ENCODE assay signal across 1 cellular context in the genomic region with DNA sequence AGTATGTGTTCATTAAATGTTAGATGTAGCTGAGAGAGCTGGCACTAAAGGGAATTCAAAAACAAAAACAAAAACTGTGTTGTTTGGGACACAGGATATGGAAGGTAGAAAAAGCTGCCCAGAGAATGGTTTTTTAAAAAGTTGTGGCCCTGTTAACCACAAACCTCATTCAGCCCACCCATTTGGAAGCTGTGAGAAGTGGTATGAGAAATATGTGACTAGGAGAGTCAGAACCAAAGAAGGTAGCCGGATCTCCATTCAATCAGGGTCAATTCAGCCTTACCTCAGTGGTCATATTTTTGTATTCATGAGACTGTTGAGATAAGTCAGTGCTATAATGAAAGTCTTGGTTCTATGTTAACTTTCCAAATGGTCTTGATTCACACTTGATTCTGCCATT.
TF ChIP-seq lines count a peak whose summit lies in the region.

No MANE protein-coding gene starts in this region.

TF ChIP-seq in GM12878, 131 proteins besides CTCF, POLR2A, EP300 and RAD21 (continued from another document):
- TF ChIP-seq, protein P1, sequence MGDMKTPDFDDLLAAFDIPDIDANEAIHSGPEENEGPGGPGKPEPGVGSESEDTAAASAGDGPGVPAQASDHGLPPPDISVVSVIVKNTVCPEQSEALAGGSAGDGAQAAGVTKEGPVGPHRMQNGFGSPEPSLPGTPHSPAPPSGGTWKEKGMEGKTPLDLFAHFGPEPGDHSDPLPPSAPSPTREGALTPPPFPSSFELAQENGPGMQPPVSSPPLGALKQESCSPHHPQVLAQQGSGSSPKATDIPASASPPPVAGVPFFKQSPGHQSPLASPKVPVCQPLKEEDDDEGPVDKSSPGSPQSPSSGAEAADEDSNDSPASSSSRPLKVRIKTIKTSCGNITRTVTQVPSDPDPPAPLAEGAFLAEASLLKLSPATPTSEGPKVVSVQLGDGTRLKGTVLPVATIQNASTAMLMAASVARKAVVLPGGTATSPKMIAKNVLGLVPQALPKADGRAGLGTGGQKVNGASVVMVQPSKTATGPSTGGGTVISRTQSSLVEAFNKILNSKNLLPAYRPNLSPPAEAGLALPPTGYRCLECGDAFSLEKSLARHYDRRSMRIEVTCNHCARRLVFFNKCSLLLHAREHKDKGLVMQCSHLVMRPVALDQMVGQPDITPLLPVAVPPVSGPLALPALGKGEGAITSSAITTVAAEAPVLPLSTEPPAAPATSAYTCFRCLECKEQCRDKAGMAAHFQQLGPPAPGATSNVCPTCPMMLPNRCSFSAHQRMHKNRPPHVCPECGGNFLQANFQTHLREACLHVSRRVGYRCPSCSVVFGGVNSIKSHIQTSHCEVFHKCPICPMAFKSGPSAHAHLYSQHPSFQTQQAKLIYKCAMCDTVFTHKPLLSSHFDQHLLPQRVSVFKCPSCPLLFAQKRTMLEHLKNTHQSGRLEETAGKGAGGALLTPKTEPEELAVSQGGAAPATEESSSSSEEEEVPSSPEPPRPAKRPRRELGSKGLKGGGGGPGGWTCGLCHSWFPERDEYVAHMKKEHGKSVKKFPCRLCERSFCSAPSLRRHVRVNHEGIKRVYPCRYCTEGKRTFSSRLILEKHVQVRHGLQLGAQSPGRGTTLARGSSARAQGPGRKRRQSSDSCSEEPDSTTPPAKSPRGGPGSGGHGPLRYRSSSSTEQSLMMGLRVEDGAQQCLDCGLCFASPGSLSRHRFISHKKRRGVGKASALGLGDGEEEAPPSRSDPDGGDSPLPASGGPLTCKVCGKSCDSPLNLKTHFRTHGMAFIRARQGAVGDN (IDR thresholded peaks at IDR 0.05) = no peak
- no peak for TF ChIP-seq TCF12 (IDR thresholded peaks at IDR 0.05; ENCODE audit: low read depth, low read length)
- 0 out of 2 replicates have a peak, but pooled peaks have one; percentile 37 for TF ChIP-seq EED (IDR thresholded peaks at IDR 0.05; ENCODE audit: low read depth)
- TF ChIP-seq HDGF (IDR thresholded peaks at IDR 0.05) = no peak
- TF ChIP-seq FOXM1 (IDR thresholded peaks at IDR 0.05; ENCODE audit: low read depth, low read length) = peak; percentile 82
- TF ChIP-seq, protein P2, sequence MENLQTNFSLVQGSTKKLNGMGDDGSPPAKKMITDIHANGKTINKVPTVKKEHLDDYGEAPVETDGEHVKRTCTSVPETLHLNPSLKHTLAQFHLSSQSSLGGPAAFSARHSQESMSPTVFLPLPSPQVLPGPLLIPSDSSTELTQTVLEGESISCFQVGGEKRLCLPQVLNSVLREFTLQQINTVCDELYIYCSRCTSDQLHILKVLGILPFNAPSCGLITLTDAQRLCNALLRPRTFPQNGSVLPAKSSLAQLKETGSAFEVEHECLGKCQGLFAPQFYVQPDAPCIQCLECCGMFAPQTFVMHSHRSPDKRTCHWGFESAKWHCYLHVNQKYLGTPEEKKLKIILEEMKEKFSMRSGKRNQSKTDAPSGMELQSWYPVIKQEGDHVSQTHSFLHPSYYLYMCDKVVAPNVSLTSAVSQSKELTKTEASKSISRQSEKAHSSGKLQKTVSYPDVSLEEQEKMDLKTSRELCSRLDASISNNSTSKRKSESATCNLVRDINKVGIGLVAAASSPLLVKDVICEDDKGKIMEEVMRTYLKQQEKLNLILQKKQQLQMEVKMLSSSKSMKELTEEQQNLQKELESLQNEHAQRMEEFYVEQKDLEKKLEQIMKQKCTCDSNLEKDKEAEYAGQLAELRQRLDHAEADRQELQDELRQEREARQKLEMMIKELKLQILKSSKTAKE (IDR thresholded peaks at IDR 0.05; ENCODE audit: low read depth, poor library complexity, severe bottlenecking) = peak; percentile 63
- TF ChIP-seq BCL11A (IDR thresholded peaks at IDR 0.05; ENCODE audit: low read depth, low read length) = peak; percentile 86
- TF ChIP-seq NFXL1 (IDR thresholded peaks at IDR 0.05; ENCODE audit: borderline replicate concordance) = no peak
- TF ChIP-seq RUNX3 (IDR thresholded peaks at IDR 0.05; ENCODE audit: low read length) = peak; percentile 97
- TF ChIP-seq EZH2 (IDR thresholded peaks at IDR 0.05; ENCODE audit: borderline replicate concordance, control insufficient read depth, low read depth, low read length) = no peak
- TF ChIP-seq BMI1 (IDR thresholded peaks at IDR 0.05; ENCODE audit: borderline replicate concordance) = peak; percentile 62
- TF ChIP-seq NRF1 (conservative IDR thresholded peaks at IDR 0.05; ENCODE audit: low read depth, low read length) = no peak
- TF ChIP-seq, protein P3, sequence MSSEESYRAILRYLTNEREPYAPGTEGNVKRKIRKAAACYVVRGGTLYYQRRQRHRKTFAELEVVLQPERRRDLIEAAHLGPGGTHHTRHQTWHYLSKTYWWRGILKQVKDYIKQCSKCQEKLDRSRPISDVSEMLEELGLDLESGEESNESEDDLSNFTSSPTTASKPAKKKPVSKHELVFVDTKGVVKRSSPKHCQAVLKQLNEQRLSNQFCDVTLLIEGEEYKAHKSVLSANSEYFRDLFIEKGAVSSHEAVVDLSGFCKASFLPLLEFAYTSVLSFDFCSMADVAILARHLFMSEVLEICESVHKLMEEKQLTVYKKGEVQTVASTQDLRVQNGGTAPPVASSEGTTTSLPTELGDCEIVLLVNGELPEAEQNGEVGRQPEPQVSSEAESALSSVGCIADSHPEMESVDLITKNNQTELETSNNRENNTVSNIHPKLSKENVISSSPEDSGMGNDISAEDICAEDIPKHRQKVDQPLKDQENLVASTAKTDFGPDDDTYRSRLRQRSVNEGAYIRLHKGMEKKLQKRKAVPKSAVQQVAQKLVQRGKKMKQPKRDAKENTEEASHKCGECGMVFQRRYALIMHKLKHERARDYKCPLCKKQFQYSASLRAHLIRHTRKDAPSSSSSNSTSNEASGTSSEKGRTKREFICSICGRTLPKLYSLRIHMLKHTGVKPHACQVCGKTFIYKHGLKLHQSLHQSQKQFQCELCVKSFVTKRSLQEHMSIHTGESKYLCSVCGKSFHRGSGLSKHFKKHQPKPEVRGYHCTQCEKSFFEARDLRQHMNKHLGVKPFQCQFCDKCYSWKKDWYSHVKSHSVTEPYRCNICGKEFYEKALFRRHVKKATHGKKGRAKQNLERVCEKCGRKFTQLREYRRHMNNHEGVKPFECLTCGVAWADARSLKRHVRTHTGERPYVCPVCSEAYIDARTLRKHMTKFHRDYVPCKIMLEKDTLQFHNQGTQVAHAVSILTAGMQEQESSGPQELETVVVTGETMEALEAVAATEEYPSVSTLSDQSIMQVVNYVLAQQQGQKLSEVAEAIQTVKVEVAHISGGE (CRISPR knock-in tag; IDR thresholded peaks at IDR 0.05) = no peak
- TF ChIP-seq CHD2 (IDR thresholded peaks at IDR 0.05; ENCODE audit: borderline replicate concordance, low read depth, low read length) = peak; percentile 26; the same call in 1 of the 2 replicates
- TF ChIP-seq, protein P4, sequence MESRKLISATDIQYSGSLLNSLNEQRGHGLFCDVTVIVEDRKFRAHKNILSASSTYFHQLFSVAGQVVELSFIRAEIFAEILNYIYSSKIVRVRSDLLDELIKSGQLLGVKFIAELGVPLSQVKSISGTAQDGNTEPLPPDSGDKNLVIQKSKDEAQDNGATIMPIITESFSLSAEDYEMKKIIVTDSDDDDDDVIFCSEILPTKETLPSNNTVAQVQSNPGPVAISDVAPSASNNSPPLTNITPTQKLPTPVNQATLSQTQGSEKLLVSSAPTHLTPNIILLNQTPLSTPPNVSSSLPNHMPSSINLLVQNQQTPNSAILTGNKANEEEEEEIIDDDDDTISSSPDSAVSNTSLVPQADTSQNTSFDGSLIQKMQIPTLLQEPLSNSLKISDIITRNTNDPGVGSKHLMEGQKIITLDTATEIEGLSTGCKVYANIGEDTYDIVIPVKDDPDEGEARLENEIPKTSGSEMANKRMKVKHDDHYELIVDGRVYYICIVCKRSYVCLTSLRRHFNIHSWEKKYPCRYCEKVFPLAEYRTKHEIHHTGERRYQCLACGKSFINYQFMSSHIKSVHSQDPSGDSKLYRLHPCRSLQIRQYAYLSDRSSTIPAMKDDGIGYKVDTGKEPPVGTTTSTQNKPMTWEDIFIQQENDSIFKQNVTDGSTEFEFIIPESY (IDR thresholded peaks at IDR 0.05) = no peak
- TF ChIP-seq, protein P5, sequence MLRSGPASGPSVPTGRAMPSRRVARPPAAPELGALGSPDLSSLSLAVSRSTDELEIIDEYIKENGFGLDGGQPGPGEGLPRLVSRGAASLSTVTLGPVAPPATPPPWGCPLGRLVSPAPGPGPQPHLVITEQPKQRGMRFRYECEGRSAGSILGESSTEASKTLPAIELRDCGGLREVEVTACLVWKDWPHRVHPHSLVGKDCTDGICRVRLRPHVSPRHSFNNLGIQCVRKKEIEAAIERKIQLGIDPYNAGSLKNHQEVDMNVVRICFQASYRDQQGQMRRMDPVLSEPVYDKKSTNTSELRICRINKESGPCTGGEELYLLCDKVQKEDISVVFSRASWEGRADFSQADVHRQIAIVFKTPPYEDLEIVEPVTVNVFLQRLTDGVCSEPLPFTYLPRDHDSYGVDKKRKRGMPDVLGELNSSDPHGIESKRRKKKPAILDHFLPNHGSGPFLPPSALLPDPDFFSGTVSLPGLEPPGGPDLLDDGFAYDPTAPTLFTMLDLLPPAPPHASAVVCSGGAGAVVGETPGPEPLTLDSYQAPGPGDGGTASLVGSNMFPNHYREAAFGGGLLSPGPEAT (IDR thresholded peaks at IDR 0.05; ENCODE audit: low read depth) = 0 out of 2 replicates have a peak, but pooled peaks have one; percentile 16
- TF ChIP-seq IKZF2 (IDR thresholded peaks at IDR 0.05) = peak; percentile 64 to 81; a peak in 3 of 4 replicates
- TF ChIP-seq MEF2B (IDR thresholded peaks at IDR 0.05; ENCODE audit: partially characterized antibody, poor library complexity, severe bottlenecking) = peak; percentile 33
- TF ChIP-seq, protein P6, sequence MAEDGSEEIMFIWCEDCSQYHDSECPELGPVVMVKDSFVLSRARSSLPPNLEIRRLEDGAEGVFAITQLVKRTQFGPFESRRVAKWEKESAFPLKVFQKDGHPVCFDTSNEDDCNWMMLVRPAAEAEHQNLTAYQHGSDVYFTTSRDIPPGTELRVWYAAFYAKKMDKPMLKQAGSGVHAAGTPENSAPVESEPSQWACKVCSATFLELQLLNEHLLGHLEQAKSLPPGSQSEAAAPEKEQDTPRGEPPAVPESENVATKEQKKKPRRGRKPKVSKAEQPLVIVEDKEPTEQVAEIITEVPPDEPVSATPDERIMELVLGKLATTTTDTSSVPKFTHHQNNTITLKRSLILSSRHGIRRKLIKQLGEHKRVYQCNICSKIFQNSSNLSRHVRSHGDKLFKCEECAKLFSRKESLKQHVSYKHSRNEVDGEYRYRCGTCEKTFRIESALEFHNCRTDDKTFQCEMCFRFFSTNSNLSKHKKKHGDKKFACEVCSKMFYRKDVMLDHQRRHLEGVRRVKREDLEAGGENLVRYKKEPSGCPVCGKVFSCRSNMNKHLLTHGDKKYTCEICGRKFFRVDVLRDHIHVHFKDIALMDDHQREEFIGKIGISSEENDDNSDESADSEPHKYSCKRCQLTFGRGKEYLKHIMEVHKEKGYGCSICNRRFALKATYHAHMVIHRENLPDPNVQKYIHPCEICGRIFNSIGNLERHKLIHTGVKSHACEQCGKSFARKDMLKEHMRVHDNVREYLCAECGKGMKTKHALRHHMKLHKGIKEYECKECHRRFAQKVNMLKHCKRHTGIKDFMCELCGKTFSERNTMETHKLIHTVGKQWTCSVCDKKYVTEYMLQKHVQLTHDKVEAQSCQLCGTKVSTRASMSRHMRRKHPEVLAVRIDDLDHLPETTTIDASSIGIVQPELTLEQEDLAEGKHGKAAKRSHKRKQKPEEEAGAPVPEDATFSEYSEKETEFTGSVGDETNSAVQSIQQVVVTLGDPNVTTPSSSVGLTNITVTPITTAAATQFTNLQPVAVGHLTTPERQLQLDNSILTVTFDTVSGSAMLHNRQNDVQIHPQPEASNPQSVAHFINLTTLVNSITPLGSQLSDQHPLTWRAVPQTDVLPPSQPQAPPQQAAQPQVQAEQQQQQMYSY (CRISPR knock-in tag; IDR thresholded peaks at IDR 0.05) = no peak
- no peak for TF ChIP-seq RB1 (IDR thresholded peaks at IDR 0.05; ENCODE audit: borderline replicate concordance)
- TF ChIP-seq CHD4 (IDR thresholded peaks at IDR 0.05) = no peak
- peak; percentile 11 for TF ChIP-seq SP1 (IDR thresholded peaks at IDR 0.05; ENCODE audit: low read depth, low read length)
- TF ChIP-seq, protein P7, sequence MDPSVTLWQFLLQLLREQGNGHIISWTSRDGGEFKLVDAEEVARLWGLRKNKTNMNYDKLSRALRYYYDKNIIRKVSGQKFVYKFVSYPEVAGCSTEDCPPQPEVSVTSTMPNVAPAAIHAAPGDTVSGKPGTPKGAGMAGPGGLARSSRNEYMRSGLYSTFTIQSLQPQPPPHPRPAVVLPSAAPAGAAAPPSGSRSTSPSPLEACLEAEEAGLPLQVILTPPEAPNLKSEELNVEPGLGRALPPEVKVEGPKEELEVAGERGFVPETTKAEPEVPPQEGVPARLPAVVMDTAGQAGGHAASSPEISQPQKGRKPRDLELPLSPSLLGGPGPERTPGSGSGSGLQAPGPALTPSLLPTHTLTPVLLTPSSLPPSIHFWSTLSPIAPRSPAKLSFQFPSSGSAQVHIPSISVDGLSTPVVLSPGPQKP (IDR thresholded peaks at IDR 0.05; ENCODE audit: low read depth, low read length) = no peak
